ENCODE assay signal across 13 cellular contexts in genomic region chr10:125344573-125345121, GRCh38.
DNase-seq lines count a peak whose midpoint lies in the region; ATAC-seq and TF ChIP-seq lines count a peak whose summit lies in the region.
"Had no signal": no experiment of that assay in that cellular context is flagged by ENCODE, and none has a peak within 500 bp of the region (broad histone marks: within the 10 kb centered on the region; RNA-seq: fewer than 3 reads in every experiment).

No MANE protein-coding gene starts in this region.

- peaks cover 2% of the 10 kb centered on the region for H3K9me3 Mint-ChIP-seq in activated naive CD4-positive, alpha-beta T cell treated with anti-CD3 and anti-CD28 coated beads for 36 hours

- H3K4me3 Mint-ChIP-seq in activated naive CD4-positive, alpha-beta T cell treated with anti-CD3 and anti-CD28 coated beads for 36 hours: no peak overlapping the region

- H2AFZ ChIP-seq in osteoblast (ENCODE audit: low read length): peak overlapping the region; percentile 15

- H3K27me3 ChIP-seq in RWPE2 (ENCODE audit: insufficient read depth, poor library complexity, severe bottlenecking) (no peaks in the 10 kb centered on the region), osteoblast (ENCODE audit: insufficient read depth, low read length) (peaks cover 8% of the 10 kb centered on the region)
- H3K27me3 ChIP-seq: sigmoid colon had no signal

- H3K4me1 Mint-ChIP-seq in activated naive CD4-positive, alpha-beta T cell treated with anti-CD3 and anti-CD28 coated beads for 36 hours (ENCODE audit: low read depth): no peaks in the 10 kb centered on the region

- ATAC-seq in HG02884 (IDR thresholded peaks at IDR 0.05; ENCODE audit: unreplicated experiment): peak; percentile 54
- ATAC-seq in RWPE2 (ENCODE audit: low read depth): peak; percentile 33; the same call in 1 of the 3 replicates
- ATAC-seq in GM18858 (IDR thresholded peaks at IDR 0.05; ENCODE audit: unreplicated experiment): no peak
- ATAC-seq in Right ventricle myocardium inferior: no peak

- peaks cover 2% of the 10 kb centered on the region for H4K20me1 ChIP-seq in osteoblast (ENCODE audit: insufficient read depth, low read length)

- peaks cover 7% of the 10 kb centered on the region for H3K27me3 Mint-ChIP-seq in activated naive CD4-positive, alpha-beta T cell treated with anti-CD3 and anti-CD28 coated beads for 36 hours (ENCODE audit: low read depth)

- intact Hi-C loops in activated naive CD4-positive, alpha-beta T cell treated with anti-CD3 and anti-CD28 coated beads for 36 hours (cut with micrococcal nuclease): no loop called here
- intact Hi-C loops in Right ventricle myocardium inferior (cut with DNase I): loop anchor here (5.0 kb wide), 1 partner anchor 282 kb away; no protein-coding TSS in a partner anchor

- H3K4me3 ChIP-seq in RWPE2 (ENCODE audit: severe bottlenecking) (no peak overlapping the region), osteoblast (ENCODE audit: insufficient read depth, low read length) (no peak overlapping the region)
- H3K4me3 ChIP-seq: dorsolateral prefrontal cortex, sigmoid colon had no signal

- H3K9me3 ChIP-seq in RWPE2 (ENCODE audit: severe bottlenecking): no peaks in the 10 kb centered on the region
- no peaks in the 10 kb centered on the region for H3K9me3 ChIP-seq in osteoblast (ENCODE audit: low read depth, low read length)
- H3K9me3 ChIP-seq: sigmoid colon had no signal

- no peak overlapping the region for H3K27ac Mint-ChIP-seq in activated naive CD4-positive, alpha-beta T cell treated with anti-CD3 and anti-CD28 coated beads for 36 hours

- CTCF ChIA-PET in activated naive CD4-positive, alpha-beta T cell treated with anti-CD3 and anti-CD28 coated beads for 36 hours (lab: Charles Lee): no interaction called here

- H3K27ac ChIP-seq in RWPE2 (ENCODE audit: poor library complexity, severe bottlenecking): no peak overlapping the region
- no peak overlapping the region for H3K27ac ChIP-seq in osteoblast (ENCODE audit: low read depth, low read length)
- H3K27ac ChIP-seq: dorsolateral prefrontal cortex, sigmoid colon had no signal

- H3K4me2 ChIP-seq in osteoblast (ENCODE audit: insufficient read depth, low read length): no peak overlapping the region

- DNase-seq in GM19238 (ENCODE audit: insufficient read length, low spot score): peak; percentile 16
- DNase-seq in RWPE2 (ENCODE audit: low spot score): no peak
- DNase-seq in osteoblast (ENCODE audit: insufficient read length, low spot score, missing footprints): peak; percentile 50
- DNase-seq in activated naive CD4-positive, alpha-beta T cell treated with anti-CD3 and anti-CD28 coated beads for 36 hours: no peak
- DNase-seq in Right ventricle myocardium inferior (ENCODE audit: missing footprints): no peak
- no peak for DNase-seq in NK-92 (lab: John Stamatoyannopoulos, UW; ENCODE audit: unreplicated experiment)
- DNase-seq: activated effector memory CD4-positive, alpha-beta T cell treated with anti-CD3 and anti-CD28 coated beads, Interleukin-2, amount 50 U/mL, for 16 hours; GDM1; NCI-H187; sigmoid colon had no signal

- H3K79me2 ChIP-seq in osteoblast (ENCODE audit: insufficient read depth, low read length): no peaks in the 10 kb centered on the region

- H3K36me3 ChIP-seq in RWPE2 (ENCODE audit: low read depth) (no peaks in the 10 kb centered on the region), osteoblast (ENCODE audit: insufficient read depth, low read length) (no peaks in the 10 kb centered on the region)
- H3K36me3 ChIP-seq: sigmoid colon had no signal

- no peaks in the 10 kb centered on the region for H3K36me3 Mint-ChIP-seq in activated naive CD4-positive, alpha-beta T cell treated with anti-CD3 and anti-CD28 coated beads for 36 hours (ENCODE audit: low read depth)

- TF ChIP-seq CTCF in RWPE2 (IDR thresholded peaks at IDR 0.05; ENCODE audit: poor library complexity, severe bottlenecking): no peak
- TF ChIP-seq CTCF in osteoblast (IDR thresholded peaks at IDR 0.05; ENCODE audit: extremely low read depth, low read depth, low read length): no peak

- H3K4me1 ChIP-seq in RWPE2 (ENCODE audit: insufficient read depth, poor library complexity, severe bottlenecking): no peaks in the 10 kb centered on the region
- H3K4me1 ChIP-seq in osteoblast (ENCODE audit: insufficient read depth, low read length): no peaks in the 10 kb centered on the region
- H3K4me1 ChIP-seq: sigmoid colon had no signal

Comparison
In these comparisons a context has a peak if more than half of its experiments do, and no peak if none do; other contexts are left out.
1. DNase-seq: peak in GM19238 (single experiment) and osteoblast (single experiment); none in RWPE2 (single experiment), activated naive CD4-positive, alpha-beta T cell treated with anti-CD3 and anti-CD28 coated beads for 36 hours (single experiment), Right ventricle myocardium inferior (single experiment) and NK-92 (single experiment).
2. ATAC-seq: peak in HG02884 (single experiment) and RWPE2 (single experiment); none in GM18858 (single experiment) and Right ventricle myocardium inferior (single experiment).